19 cellular contexts compared by ENCODE assay signal in the genomic region with DNA sequence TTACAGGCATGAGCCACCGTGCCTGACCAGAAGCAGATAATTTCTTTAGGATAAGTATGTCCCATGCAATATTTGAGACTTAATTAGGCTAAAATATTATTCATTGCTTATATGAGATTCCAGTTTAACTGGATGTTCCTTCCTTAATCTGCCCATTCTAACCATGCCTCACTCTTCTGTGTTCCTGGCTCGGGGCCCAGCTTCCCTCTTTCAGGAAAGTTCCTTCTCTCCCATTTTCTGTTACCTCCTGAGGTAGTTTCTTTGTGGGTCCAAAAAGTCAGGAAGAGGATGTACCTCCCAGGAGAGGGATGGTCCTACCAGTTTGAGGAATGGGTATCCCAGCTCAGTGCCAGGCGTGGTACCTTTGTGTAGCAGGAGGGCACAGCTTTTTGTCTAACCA. TPM values are rescaled to one million over a fixed set of nuclear protein-coding genes. Genes with fewer than 3 reads are reported as not detected.
DNase-seq lines count a peak whose midpoint lies in the region; ATAC-seq and TF ChIP-seq lines count a peak whose summit lies in the region.
"Had no signal": no experiment of that assay in that cellular context is flagged by ENCODE, and none has a peak within 500 bp of the region (broad histone marks: within the 10 kb centered on the region; RNA-seq: fewer than 3 reads in every experiment).

No MANE protein-coding gene starts in this region.

- DNase-seq in cardiac septum (ENCODE audit: low spot score) (peak; percentile 67), left ventricle myocardium superior (no peak), glutamatergic neuron (no peak), sciatic nerve (ENCODE audit: low spot score) (peak; percentile 52), GM19238 (ENCODE audit: insufficient read length, low spot score) (no peak), H9 (no peak), GDM1 (lab: John Stamatoyannopoulos, UW) (no peak)
- DNase-seq: activated naive CD8-positive, alpha-beta T cell treated with anti-CD3 and anti-CD28 coated beads, Interleukin-2, amount 50 U/mL, for 24 hours; DMS79; immature natural killer cell; KG1; NCI-H187 treated with DMSO at 0.1 percent for 48 hours; NCI-H345; stimulated activated CD4-positive, alpha-beta T cell treated with anti-CD3 and anti-CD28 coated beads, Interleukin-4, amount 100 ng/mL, for 1 hour; T-helper 9 cell had no signal

- no peak overlapping the region for H3K4me2 ChIP-seq in H9 (ENCODE audit: insufficient read depth, insufficient read length, low read length)

- H4K5ac ChIP-seq in H9 (ENCODE audit: insufficient read length, low read depth, low read length), result no peak overlapping the region

- no peaks in the 10 kb centered on the region for H3K36me3 Mint-ChIP-seq in glutamatergic neuron (ENCODE audit: unreplicated experiment)
- peaks cover 4 to 27% (median 21%) of the 10 kb centered on the region in 3 experiments; a peak in 6 of 7 replicates for H3K36me3 Mint-ChIP-seq in H9 (ENCODE audit: insufficient read depth in 1 of 3, low read depth in 3 of 3)
- H3K36me3 Mint-ChIP-seq: immature natural killer cell had no signal

- WGBS in H9 (ENCODE audit: extremely low coverage, insufficient read length, low lambda C conversion rate), result no CpG with 5 or more reads among the region's 3 CpGs

- H2BK15ac ChIP-seq in H9 (ENCODE audit: low read depth, low read length), result no peak overlapping the region

- TF ChIP-seq CTCF in glutamatergic neuron (IDR thresholded peaks at IDR 0.05; ENCODE audit: partially characterized antibody, unreplicated experiment) (no peak), H9 (conservative IDR thresholded peaks at IDR 0.05) (no peak)

- no peak overlapping the region for H2BK20ac ChIP-seq in H9 (ENCODE audit: low read depth, low read length, poor library complexity, severe bottlenecking)

- peaks cover 3% of the 10 kb centered on the region; the same call in 1 of the 2 replicates for H3K79me2 ChIP-seq in H9 (ENCODE audit: insufficient read depth, low read length)

- H3T11ph ChIP-seq in H9 (ENCODE audit: low read length), result no peak overlapping the region

- H4K20me1 ChIP-seq in H9 (ENCODE audit: control insufficient read depth, insufficient read depth, insufficient read length), result no peaks in the 10 kb centered on the region

- no peak overlapping the region for H2AFZ ChIP-seq in H9 (ENCODE audit: low read length)

- no peak overlapping the region for H2BK12ac ChIP-seq in H9 (ENCODE audit: insufficient read length, low read depth, low read length)

- H2AK5ac ChIP-seq in H9 (ENCODE audit: insufficient read length, low read length), result no peak overlapping the region

- no peak overlapping the region for H3K23ac ChIP-seq in H9 (ENCODE audit: insufficient read length, low read depth, low read length)

- no peak overlapping the region for H3K9ac ChIP-seq in H9 (ENCODE audit: extremely low read depth, insufficient read length, low read length)

- no peaks in the 10 kb centered on the region for H3K27me3 Mint-ChIP-seq in glutamatergic neuron (ENCODE audit: unreplicated experiment)
- H3K27me3 Mint-ChIP-seq in H9 (ENCODE audit: low read depth), result no peaks in the 10 kb centered on the region
- H3K27me3 Mint-ChIP-seq: activated naive CD8-positive, alpha-beta T cell treated with anti-CD3 and anti-CD28 coated beads, Interleukin-2, amount 50 U/mL, for 24 hours had no signal

- H3K18ac ChIP-seq in H9 (ENCODE audit: insufficient read length, low read depth, low read length), result no peak overlapping the region

- H3K14ac ChIP-seq in H9 (ENCODE audit: insufficient read depth, low read length), result no peak overlapping the region

- H3K79me1 ChIP-seq in H9 (ENCODE audit: insufficient read depth, low read depth, low read length, poor library complexity, severe bottlenecking), result no peaks in the 10 kb centered on the region

- H3K4me1 Mint-ChIP-seq in glutamatergic neuron (ENCODE audit: low read depth, unreplicated experiment) (peaks cover 21% of the 10 kb centered on the region), H9 (no peaks in the 10 kb centered on the region)

- no peaks in the 10 kb centered on the region for H3K23me2 ChIP-seq in H9 (ENCODE audit: insufficient read length, low read depth, low read length, poor library complexity, severe bottlenecking)

- H2BK5ac ChIP-seq in H9 (ENCODE audit: insufficient read length, low read length), result no peak overlapping the region

- H3K27me3 ChIP-seq in H9 (ENCODE audit: insufficient read depth, low read length), result no peaks in the 10 kb centered on the region

- ATAC-seq in left ventricle myocardium superior, result no peak
- no peak for ATAC-seq in sciatic nerve
- ATAC-seq in HG02981 (IDR thresholded peaks at IDR 0.05; ENCODE audit: unreplicated experiment), result no peak
- ATAC-seq: activated naive CD8-positive, alpha-beta T cell treated with anti-CD3 and anti-CD28 coated beads, Interleukin-2, amount 50 U/mL, for 24 hours; Panc1 had no signal

- H3K27ac Mint-ChIP-seq in glutamatergic neuron (ENCODE audit: unreplicated experiment) (peak overlapping the region; percentile 94), H9 (peak overlapping the region in 1 of 3 experiments; percentile 46; a peak in 2 of 7 replicates)
- H3K27ac Mint-ChIP-seq: activated naive CD8-positive, alpha-beta T cell treated with anti-CD3 and anti-CD28 coated beads, Interleukin-2, amount 50 U/mL, for 24 hours had no signal

- H3K9me3 ChIP-seq in H9 (ENCODE audit: control insufficient read depth, low read depth, low read length), result no peaks in the 10 kb centered on the region

- H3K9me3 Mint-ChIP-seq in glutamatergic neuron (ENCODE audit: unreplicated experiment), result no peaks in the 10 kb centered on the region
- H3K9me3 Mint-ChIP-seq in H9, result no peaks in the 10 kb centered on the region
- H3K9me3 Mint-ChIP-seq: activated naive CD8-positive, alpha-beta T cell treated with anti-CD3 and anti-CD28 coated beads, Interleukin-2, amount 50 U/mL, for 24 hours; activated T-helper 1 cell treated with anti-CD3 and anti-CD28 coated beads, Interleukin-12 subunit alpha, Interleukin-12 subunit beta, Interleukin-2, Interleukin-4 antibody, amounts not matched to agents 30 ng/mL and 10 ng/mL and 1 ng/mL, durations not matched to agents 14 hours and 24 hours and 36 hours had no signal

- no peak overlapping the region for H3K27ac ChIP-seq in H9 (ENCODE audit: insufficient read length, low read depth, low read length)
- H3K27ac ChIP-seq: SK-N-MC had no signal

- no peak overlapping the region for H2BK120ac ChIP-seq in H9 (ENCODE audit: low read depth, low read length, poor library complexity, severe bottlenecking)

- H4K8ac ChIP-seq in H9 (replicated peaks; ENCODE audit: insufficient read length, low read depth, low read length), result no peak overlapping the region

- no peak overlapping the region for H3K4me3 Mint-ChIP-seq in glutamatergic neuron (ENCODE audit: unreplicated experiment)
- H3K4me3 Mint-ChIP-seq in H9, result no peak overlapping the region
- H3K4me3 Mint-ChIP-seq: activated naive CD8-positive, alpha-beta T cell treated with anti-CD3 and anti-CD28 coated beads, Interleukin-2, amount 50 U/mL, for 24 hours; activated T-helper 1 cell treated with anti-CD3 and anti-CD28 coated beads, Interleukin-12 subunit alpha, Interleukin-12 subunit beta, Interleukin-2, Interleukin-4 antibody, amounts not matched to agents 30 ng/mL and 10 ng/mL and 1 ng/mL, durations not matched to agents 14 hours and 24 hours and 36 hours; immature natural killer cell had no signal

- no peak overlapping the region for H4K91ac ChIP-seq in H9 (ENCODE audit: insufficient read length, low read depth, low read length)

- intact Hi-C loops in cardiac septum (cut with DNase I), result loop anchor here (2.0 kb wide), 2 partner anchors 41 to 69 kb away; no protein-coding TSS in a partner anchor
- intact Hi-C loops in left ventricle myocardium superior (cut with micrococcal nuclease), result no loop called here
- intact Hi-C loops in sciatic nerve (cut with DNase I), result no loop called here

- no peaks in the 10 kb centered on the region for H3K4me1 ChIP-seq in H9 (ENCODE audit: insufficient read depth, low read length)

- H3K56ac ChIP-seq in H9 (ENCODE audit: insufficient read length, low read depth, low read length), result no peak overlapping the region

- H3K4ac ChIP-seq in H9 (ENCODE audit: low read depth, low read length), result no peak overlapping the region

RNA-seq across cellular contexts. Expression of a gene that starts 23.3 kb away (rescaled TPM):
- total RNA-seq in cardiac septum (16.8 TPM), left ventricle myocardium superior (14.8 TPM), glutamatergic neuron (ENCODE audit: unreplicated experiment) (65.5 TPM), sciatic nerve (41.4 TPM), H9 (2021) (35.6 and 36.4 TPM in 2 replicates)

RNA-seq across cellular contexts. Expression of a gene that starts 36.3 kb away (rescaled TPM):
- total RNA-seq in cardiac septum (7.9 TPM), left ventricle myocardium superior (8.6 TPM), glutamatergic neuron (ENCODE audit: unreplicated experiment) (2.4 TPM), sciatic nerve (30.9 TPM), H9 (2021) (6.3 and 6.8 TPM in 2 replicates)

RNA-seq across cellular contexts. Expression of a gene that starts 42.9 kb away (rescaled TPM):
- total RNA-seq in cardiac septum (11.5 TPM), left ventricle myocardium superior (20.2 TPM), glutamatergic neuron (ENCODE audit: unreplicated experiment) (18.2 TPM), sciatic nerve (23.7 TPM), H9 (2021) (36.7 and 38.4 TPM in 2 replicates)

RNA-seq across cellular contexts. Expression of a gene that starts 47.3 kb away (rescaled TPM):
- 129 TPM for total RNA-seq in cardiac septum
- total RNA-seq in left ventricle myocardium superior, result 152 TPM
- 111 TPM for total RNA-seq in glutamatergic neuron (ENCODE audit: unreplicated experiment)
- 156 TPM for total RNA-seq in sciatic nerve
- total RNA-seq in H9 (2021), result 59.2 and 63.2 TPM in 2 replicates

Comparison
In these comparisons a context has a peak if more than half of its experiments do, and no peak if none do; other contexts are left out.
1. DNase-seq: peak in cardiac septum (single experiment) and sciatic nerve (single experiment); none in left ventricle myocardium superior (single experiment), glutamatergic neuron (single experiment), GM19238 (single experiment), H9 (single experiment) and GDM1 (single experiment).